ENCODE assay signal across 11 cellular contexts in genomic region chr10:88281592-88282268, GRCh38.
DNase-seq lines count a peak whose midpoint lies in the region; ATAC-seq and TF ChIP-seq lines count a peak whose summit lies in the region.
"Had no signal": no experiment of that assay in that cellular context is flagged by ENCODE, and none has a peak within 500 bp of the region (broad histone marks: within the 10 kb centered on the region; RNA-seq: fewer than 3 reads in every experiment).

No MANE protein-coding gene starts in this region.

- H3K9me3 ChIP-seq in GM23248 (ENCODE audit: low read depth) (no peaks in the 10 kb centered on the region), SK-N-SH (no peaks in the 10 kb centered on the region), hepatocyte (ENCODE audit: low read depth) (no peaks in the 10 kb centered on the region), gastroesophageal sphincter (no peaks in the 10 kb centered on the region)
- H3K9me3 ChIP-seq: transverse colon had no signal

- no peak for TF ChIP-seq POLR2A in gastroesophageal sphincter (IDR thresholded peaks at IDR 0.05)

- H3K9me2 ChIP-seq in GM23248 (ENCODE audit: insufficient read depth) = no peaks in the 10 kb centered on the region
- H3K9me2 ChIP-seq in SK-N-SH = no peaks in the 10 kb centered on the region
- H3K9me2 ChIP-seq in hepatocyte (replicated peaks; ENCODE audit: insufficient read depth) = no peaks in the 10 kb centered on the region

- H3K4me1 ChIP-seq in GM23248 (ENCODE audit: insufficient read depth) (peaks cover 23% of the 10 kb centered on the region), SK-N-SH (ENCODE audit: control insufficient read depth in 1 of 2, insufficient read depth in 2 of 2, low read depth in 1 of 2, low read length in 1 of 2) (peaks cover 4 to 9% of the 10 kb centered on the region in 2 experiments; a peak in 3 of 4 replicates), hepatocyte (ENCODE audit: insufficient read depth) (no peaks in the 10 kb centered on the region), gastroesophageal sphincter (peaks cover 0 to 13% (median 0%) of the 10 kb centered on the region in 3 donors)

- POLR2A ChIA-PET in SK-N-SH (lab: Yijun Ruan, JAX) = no interaction called here

- H3K9ac ChIP-seq in GM23248 (peak overlapping the region; percentile 65), SK-N-SH (peak overlapping the region; percentile 43; the same call in 1 of the 2 replicates)

- CTCF ChIA-PET in SK-N-SH (lab: Yijun Ruan, JAX) = interaction anchor here (0.6 kb wide), 1 partner anchor 88 kb away, joined by 4 read pairs; no protein-coding TSS in a partner anchor

- no peak for TF ChIP-seq EP300 in SK-N-SH (IDR thresholded peaks at IDR 0.05; ENCODE audit: borderline replicate concordance in 1 of 2, low read depth in 1 of 2, low read length in 1 of 2)
- TF ChIP-seq EP300 in gastroesophageal sphincter (IDR thresholded peaks at IDR 0.05) = no peak

- H3K4me2 ChIP-seq in GM23248 (ENCODE audit: unreplicated experiment) (peak overlapping the region; percentile 73), SK-N-SH (peak overlapping the region; percentile 41), hepatocyte (peak overlapping the region; percentile 8)

- TF ChIP-seq CTCF in SK-N-SH (IDR thresholded peaks at IDR 0.05) = no peak
- no peak for TF ChIP-seq CTCF in hepatocyte (IDR thresholded peaks at IDR 0.05; ENCODE audit: poor library complexity)
- no peak for TF ChIP-seq CTCF in gastroesophageal sphincter (IDR thresholded peaks at IDR 0.05)

- DNase-seq in AG08395 (ENCODE audit: low spot score) (peak; percentile 70), GM23248 (peak; percentile 80), SK-N-SH (no peak), hepatocyte (ENCODE audit: low spot score) (no peak), amniotic stem cell (lab: John Stamatoyannopoulos, UW) (no peak), T1000 (lab: John Stamatoyannopoulos, UW) (no peak), ecto neural progenitor cell (ENCODE audit: low spot score) (no peak)
- DNase-seq: activated naive CD4-positive, alpha-beta T cell treated with anti-CD3 and anti-CD28 coated beads, Interleukin-2, amount 50 U/mL, for 16 hours; transverse colon had no signal

- in situ Hi-C loops in GM23248 (cut with MboI) = no loop called here

- WGBS in GM23248 (ENCODE audit: low coverage in 1 of 2, low lambda C conversion rate in 2 of 2, missing lambda C conversion rate in 2 of 2), 2 experiments = 25 to 26% methylated on average over 5 of the region's 5 CpGs
- 43% methylated on average over 5 of the region's 5 CpGs for WGBS in SK-N-SH (ENCODE audit: low lambda C conversion rate)
- 77% methylated on average over 5 of the region's 5 CpGs for WGBS in hepatocyte (ENCODE audit: low lambda C conversion rate, missing lambda C conversion rate)
- WGBS in gastroesophageal sphincter (ENCODE audit: low coverage in 1 of 2), 2 donors = 62 to 68% methylated on average over 5 of the region's 5 CpGs

- H3K27ac ChIP-seq in GM23248 (peak overlapping the region; percentile 80), SK-N-SH (ENCODE audit: low read depth in 2 of 2, low read length in 1 of 2) (peak overlapping the region; percentile 55 to 79; a peak in 3 of 4 replicates), hepatocyte (no peak overlapping the region), gastroesophageal sphincter (no peak overlapping the region)
- H3K27ac ChIP-seq: SK-N-MC, transverse colon had no signal

- H4K20me1 ChIP-seq in GM23248 (ENCODE audit: insufficient read depth) (no peaks in the 10 kb centered on the region), SK-N-SH (ENCODE audit: insufficient read depth) (no peaks in the 10 kb centered on the region), hepatocyte (ENCODE audit: insufficient read depth, poor library complexity, severe bottlenecking) (no peaks in the 10 kb centered on the region)

- peak overlapping the region; percentile 48 for H2AFZ ChIP-seq in GM23248
- peak overlapping the region; percentile 73 for H2AFZ ChIP-seq in SK-N-SH (ENCODE audit: low read depth)
- no peak overlapping the region for H2AFZ ChIP-seq in hepatocyte

- no peak for TF ChIP-seq RAD21 in SK-N-SH (IDR thresholded peaks at IDR 0.05; ENCODE audit: low read length)

- no peaks in the 10 kb centered on the region for H3K79me2 ChIP-seq in GM23248 (ENCODE audit: insufficient read depth)
- H3K79me2 ChIP-seq in SK-N-SH (ENCODE audit: insufficient read depth) = no peaks in the 10 kb centered on the region
- H3K79me2 ChIP-seq in hepatocyte = no peaks in the 10 kb centered on the region

- H3K27me3 ChIP-seq in GM23248 (replicated peaks; ENCODE audit: insufficient read depth) (no peaks in the 10 kb centered on the region), SK-N-SH (ENCODE audit: insufficient read depth) (no peaks in the 10 kb centered on the region), hepatocyte (no peaks in the 10 kb centered on the region), gastroesophageal sphincter (no peaks in the 10 kb centered on the region)
- H3K27me3 ChIP-seq: transverse colon had no signal

- no peaks in the 10 kb centered on the region for H3K36me3 ChIP-seq in GM23248 (ENCODE audit: low read depth)
- H3K36me3 ChIP-seq in SK-N-SH (replicated peaks in 1 of 2; ENCODE audit: control insufficient read depth in 1 of 2, insufficient read depth in 2 of 2, low read length in 1 of 2) = no peaks in the 10 kb centered on the region
- no peaks in the 10 kb centered on the region for H3K36me3 ChIP-seq in hepatocyte (replicated peaks; ENCODE audit: insufficient read depth, low read depth)
- no peaks in the 10 kb centered on the region for H3K36me3 ChIP-seq in gastroesophageal sphincter
- H3K36me3 ChIP-seq: transverse colon had no signal

- peaks cover 27% of the 10 kb centered on the region for H3F3A ChIP-seq in GM23248 (ENCODE audit: insufficient read depth)
- peaks cover 4% of the 10 kb centered on the region for H3F3A ChIP-seq in SK-N-SH (replicated peaks; ENCODE audit: insufficient read depth)

- no peak for ATAC-seq in gastroesophageal sphincter

- H3K4me3 ChIP-seq in GM23248 (peak overlapping the region; percentile 65), SK-N-SH (ENCODE audit: low read depth in 2 of 2, low read length in 1 of 2) (no peak overlapping the region; a peak in 2 of 4 replicates), hepatocyte (no peak overlapping the region), gastroesophageal sphincter (no peak overlapping the region)
- H3K4me3 ChIP-seq: SK-N-MC, transverse colon had no signal

TF ChIP-seq in SK-N-SH, 30 proteins besides CTCF, POLR2A, EP300 and RAD21:
- TF ChIP-seq RXRA (IDR thresholded peaks at IDR 0.05; ENCODE audit: borderline replicate concordance, low read depth) (0 out of 2 replicates have a peak, but pooled peaks have one; percentile 16), EZH2phosphoT487 (IDR thresholded peaks at IDR 0.05; ENCODE audit: borderline replicate concordance, low read depth) (no peak), JUND (IDR thresholded peaks at IDR 0.05) (peak; percentile 29; the same call in 1 of the 2 replicates), NRF1 (IDR thresholded peaks at IDR 0.05; ENCODE audit: low read depth, low read length) (no peak), TCF12 (IDR thresholded peaks at IDR 0.05) (peak; percentile 40), SIN3A (IDR thresholded peaks at IDR 0.05; ENCODE audit: borderline replicate concordance, low read depth, low read length) (peak; percentile 32; the same call in 1 of the 2 replicates), FOSL2 (IDR thresholded peaks at IDR 0.05; ENCODE audit: borderline replicate concordance, low read depth) (peak; percentile 20; the same call in 1 of the 2 replicates)
- TF ChIP-seq, protein P1, sequence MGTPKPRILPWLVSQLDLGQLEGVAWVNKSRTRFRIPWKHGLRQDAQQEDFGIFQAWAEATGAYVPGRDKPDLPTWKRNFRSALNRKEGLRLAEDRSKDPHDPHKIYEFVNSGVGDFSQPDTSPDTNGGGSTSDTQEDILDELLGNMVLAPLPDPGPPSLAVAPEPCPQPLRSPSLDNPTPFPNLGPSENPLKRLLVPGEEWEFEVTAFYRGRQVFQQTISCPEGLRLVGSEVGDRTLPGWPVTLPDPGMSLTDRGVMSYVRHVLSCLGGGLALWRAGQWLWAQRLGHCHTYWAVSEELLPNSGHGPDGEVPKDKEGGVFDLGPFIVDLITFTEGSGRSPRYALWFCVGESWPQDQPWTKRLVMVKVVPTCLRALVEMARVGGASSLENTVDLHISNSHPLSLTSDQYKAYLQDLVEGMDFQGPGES (IDR thresholded peaks at IDR 0.05; ENCODE audit: low read depth, low read length) = no peak
- TF ChIP-seq, protein P2, sequence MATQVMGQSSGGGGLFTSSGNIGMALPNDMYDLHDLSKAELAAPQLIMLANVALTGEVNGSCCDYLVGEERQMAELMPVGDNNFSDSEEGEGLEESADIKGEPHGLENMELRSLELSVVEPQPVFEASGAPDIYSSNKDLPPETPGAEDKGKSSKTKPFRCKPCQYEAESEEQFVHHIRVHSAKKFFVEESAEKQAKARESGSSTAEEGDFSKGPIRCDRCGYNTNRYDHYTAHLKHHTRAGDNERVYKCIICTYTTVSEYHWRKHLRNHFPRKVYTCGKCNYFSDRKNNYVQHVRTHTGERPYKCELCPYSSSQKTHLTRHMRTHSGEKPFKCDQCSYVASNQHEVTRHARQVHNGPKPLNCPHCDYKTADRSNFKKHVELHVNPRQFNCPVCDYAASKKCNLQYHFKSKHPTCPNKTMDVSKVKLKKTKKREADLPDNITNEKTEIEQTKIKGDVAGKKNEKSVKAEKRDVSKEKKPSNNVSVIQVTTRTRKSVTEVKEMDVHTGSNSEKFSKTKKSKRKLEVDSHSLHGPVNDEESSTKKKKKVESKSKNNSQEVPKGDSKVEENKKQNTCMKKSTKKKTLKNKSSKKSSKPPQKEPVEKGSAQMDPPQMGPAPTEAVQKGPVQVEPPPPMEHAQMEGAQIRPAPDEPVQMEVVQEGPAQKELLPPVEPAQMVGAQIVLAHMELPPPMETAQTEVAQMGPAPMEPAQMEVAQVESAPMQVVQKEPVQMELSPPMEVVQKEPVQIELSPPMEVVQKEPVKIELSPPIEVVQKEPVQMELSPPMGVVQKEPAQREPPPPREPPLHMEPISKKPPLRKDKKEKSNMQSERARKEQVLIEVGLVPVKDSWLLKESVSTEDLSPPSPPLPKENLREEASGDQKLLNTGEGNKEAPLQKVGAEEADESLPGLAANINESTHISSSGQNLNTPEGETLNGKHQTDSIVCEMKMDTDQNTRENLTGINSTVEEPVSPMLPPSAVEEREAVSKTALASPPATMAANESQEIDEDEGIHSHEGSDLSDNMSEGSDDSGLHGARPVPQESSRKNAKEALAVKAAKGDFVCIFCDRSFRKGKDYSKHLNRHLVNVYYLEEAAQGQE (IDR thresholded peaks at IDR 0.05; ENCODE audit: low read depth, low read length) = no peak

Comparison
In these comparisons a context has a peak if more than half of its experiments do, and no peak if none do; other contexts are left out.
1. DNase-seq: peak in AG08395 (single experiment) and GM23248 (single experiment); none in SK-N-SH (single experiment), hepatocyte (single experiment), amniotic stem cell (single experiment), T1000 (single experiment) and ecto neural progenitor cell (single experiment).
2. H3K27ac ChIP-seq: peak in GM23248 (single experiment) and SK-N-SH (2 of 2); none in hepatocyte (single experiment) and gastroesophageal sphincter (0 of 4).
3. H3K4me2 ChIP-seq: peak in every context shown above with its lines; median percentile 73 in GM23248; 41 in SK-N-SH; 8 in hepatocyte.